ENCODE assay signal across 1 cellular context in the genomic region with DNA sequence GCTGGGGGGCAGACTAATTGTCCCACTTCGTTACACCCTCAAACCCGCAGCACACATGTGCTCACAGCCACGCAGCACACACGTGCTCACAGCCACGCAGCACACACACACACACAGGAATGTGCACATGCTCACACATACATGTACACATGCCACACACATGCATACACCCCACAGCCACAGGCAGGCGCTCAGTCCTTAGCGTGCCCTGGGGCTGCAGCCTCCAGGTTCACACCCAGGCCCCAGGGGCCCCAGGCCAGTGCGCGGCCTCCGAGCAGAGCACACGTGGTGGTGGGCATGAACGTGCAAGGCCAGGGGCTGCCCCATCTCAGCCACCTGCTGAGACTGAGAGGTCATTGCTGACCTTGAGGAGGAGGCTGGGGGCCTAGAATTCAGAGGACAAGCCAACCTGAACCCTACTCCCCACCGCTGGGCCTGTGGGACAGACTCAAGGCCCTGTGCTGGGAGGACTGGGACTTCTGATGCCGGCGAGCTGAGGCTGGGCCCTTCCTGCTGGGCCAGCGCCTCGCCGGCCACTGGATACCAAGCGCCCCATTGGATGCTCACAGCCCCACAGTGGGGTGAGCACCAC.
TF ChIP-seq lines count a peak whose summit lies in the region.

No MANE protein-coding gene starts in this region.

TF ChIP-seq in HEK293, 187 proteins besides CTCF, POLR2A, EP300 and RAD21 (continued from another document):
- TF ChIP-seq, protein P1, sequence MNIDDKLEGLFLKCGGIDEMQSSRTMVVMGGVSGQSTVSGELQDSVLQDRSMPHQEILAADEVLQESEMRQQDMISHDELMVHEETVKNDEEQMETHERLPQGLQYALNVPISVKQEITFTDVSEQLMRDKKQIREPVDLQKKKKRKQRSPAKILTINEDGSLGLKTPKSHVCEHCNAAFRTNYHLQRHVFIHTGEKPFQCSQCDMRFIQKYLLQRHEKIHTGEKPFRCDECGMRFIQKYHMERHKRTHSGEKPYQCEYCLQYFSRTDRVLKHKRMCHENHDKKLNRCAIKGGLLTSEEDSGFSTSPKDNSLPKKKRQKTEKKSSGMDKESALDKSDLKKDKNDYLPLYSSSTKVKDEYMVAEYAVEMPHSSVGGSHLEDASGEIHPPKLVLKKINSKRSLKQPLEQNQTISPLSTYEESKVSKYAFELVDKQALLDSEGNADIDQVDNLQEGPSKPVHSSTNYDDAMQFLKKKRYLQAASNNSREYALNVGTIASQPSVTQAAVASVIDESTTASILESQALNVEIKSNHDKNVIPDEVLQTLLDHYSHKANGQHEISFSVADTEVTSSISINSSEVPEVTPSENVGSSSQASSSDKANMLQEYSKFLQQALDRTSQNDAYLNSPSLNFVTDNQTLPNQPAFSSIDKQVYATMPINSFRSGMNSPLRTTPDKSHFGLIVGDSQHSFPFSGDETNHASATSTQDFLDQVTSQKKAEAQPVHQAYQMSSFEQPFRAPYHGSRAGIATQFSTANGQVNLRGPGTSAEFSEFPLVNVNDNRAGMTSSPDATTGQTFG (tag by site-specific recombination; IDR thresholded peaks at IDR 0.05; ENCODE audit: borderline replicate concordance) = no peak
- no peak for TF ChIP-seq ZNF843 (tag by site-specific recombination; IDR thresholded peaks at IDR 0.05)
- no peak for TF ChIP-seq ZNF223 (tag by site-specific recombination; IDR thresholded peaks at IDR 0.05)
- no peak for TF ChIP-seq ZNF768 (tag by site-specific recombination; IDR thresholded peaks at IDR 0.05)
- TF ChIP-seq FEZF1 (tag by site-specific recombination; IDR thresholded peaks at IDR 0.05) = no peak
- no peak for TF ChIP-seq ZEB2 (tag by site-specific recombination; IDR thresholded peaks at IDR 0.05)
- no peak for TF ChIP-seq ZNF658 (tag by site-specific recombination; IDR thresholded peaks at IDR 0.05)
- TF ChIP-seq ZNF776 (tag by site-specific recombination; IDR thresholded peaks at IDR 0.05; ENCODE audit: borderline replicate concordance) = no peak
- TF ChIP-seq, protein P2, sequence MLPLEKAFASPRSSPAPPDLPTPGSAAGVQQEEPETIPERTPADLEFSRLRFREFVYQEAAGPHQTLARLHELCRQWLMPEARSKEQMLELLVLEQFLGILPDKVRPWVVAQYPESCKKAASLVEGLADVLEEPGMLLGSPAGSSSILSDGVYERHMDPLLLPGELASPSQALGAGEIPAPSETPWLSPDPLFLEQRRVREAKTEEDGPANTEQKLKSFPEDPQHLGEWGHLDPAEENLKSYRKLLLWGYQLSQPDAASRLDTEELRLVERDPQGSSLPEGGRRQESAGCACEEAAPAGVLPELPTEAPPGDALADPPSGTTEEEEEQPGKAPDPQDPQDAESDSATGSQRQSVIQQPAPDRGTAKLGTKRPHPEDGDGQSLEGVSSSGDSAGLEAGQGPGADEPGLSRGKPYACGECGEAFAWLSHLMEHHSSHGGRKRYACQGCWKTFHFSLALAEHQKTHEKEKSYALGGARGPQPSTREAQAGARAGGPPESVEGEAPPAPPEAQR (tag by site-specific recombination; IDR thresholded peaks at IDR 0.05) = no peak
- TF ChIP-seq WT1 (tag by site-specific recombination; IDR thresholded peaks at IDR 0.05) = no peak
- TF ChIP-seq, protein P3, sequence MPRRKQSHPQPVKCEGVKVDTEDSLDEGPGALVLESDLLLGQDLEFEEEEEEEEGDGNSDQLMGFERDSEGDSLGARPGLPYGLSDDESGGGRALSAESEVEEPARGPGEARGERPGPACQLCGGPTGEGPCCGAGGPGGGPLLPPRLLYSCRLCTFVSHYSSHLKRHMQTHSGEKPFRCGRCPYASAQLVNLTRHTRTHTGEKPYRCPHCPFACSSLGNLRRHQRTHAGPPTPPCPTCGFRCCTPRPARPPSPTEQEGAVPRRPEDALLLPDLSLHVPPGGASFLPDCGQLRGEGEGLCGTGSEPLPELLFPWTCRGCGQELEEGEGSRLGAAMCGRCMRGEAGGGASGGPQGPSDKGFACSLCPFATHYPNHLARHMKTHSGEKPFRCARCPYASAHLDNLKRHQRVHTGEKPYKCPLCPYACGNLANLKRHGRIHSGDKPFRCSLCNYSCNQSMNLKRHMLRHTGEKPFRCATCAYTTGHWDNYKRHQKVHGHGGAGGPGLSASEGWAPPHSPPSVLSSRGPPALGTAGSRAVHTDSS (tag by site-specific recombination; IDR thresholded peaks at IDR 0.05) = no peak
- no peak for TF ChIP-seq YY1 (tag by site-specific recombination; IDR thresholded peaks at IDR 0.05)
- TF ChIP-seq, protein P4, sequence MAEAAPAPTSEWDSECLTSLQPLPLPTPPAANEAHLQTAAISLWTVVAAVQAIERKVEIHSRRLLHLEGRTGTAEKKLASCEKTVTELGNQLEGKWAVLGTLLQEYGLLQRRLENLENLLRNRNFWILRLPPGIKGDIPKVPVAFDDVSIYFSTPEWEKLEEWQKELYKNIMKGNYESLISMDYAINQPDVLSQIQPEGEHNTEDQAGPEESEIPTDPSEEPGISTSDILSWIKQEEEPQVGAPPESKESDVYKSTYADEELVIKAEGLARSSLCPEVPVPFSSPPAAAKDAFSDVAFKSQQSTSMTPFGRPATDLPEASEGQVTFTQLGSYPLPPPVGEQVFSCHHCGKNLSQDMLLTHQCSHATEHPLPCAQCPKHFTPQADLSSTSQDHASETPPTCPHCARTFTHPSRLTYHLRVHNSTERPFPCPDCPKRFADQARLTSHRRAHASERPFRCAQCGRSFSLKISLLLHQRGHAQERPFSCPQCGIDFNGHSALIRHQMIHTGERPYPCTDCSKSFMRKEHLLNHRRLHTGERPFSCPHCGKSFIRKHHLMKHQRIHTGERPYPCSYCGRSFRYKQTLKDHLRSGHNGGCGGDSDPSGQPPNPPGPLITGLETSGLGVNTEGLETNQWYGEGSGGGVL (tag by site-specific recombination; IDR thresholded peaks at IDR 0.05) = no peak
- TF ChIP-seq ZNF146 (tag by site-specific recombination; IDR thresholded peaks at IDR 0.05) = no peak
- no peak for TF ChIP-seq ZNF791 (tag by site-specific recombination; IDR thresholded peaks at IDR 0.05)
TF ChIP-seq in HEK293: peak in this region for 4.
